13 cellular contexts compared by ENCODE assay signal in genomic region chr5:139662617-139663016, GRCh38. TPM values are rescaled to one million over a fixed set of nuclear protein-coding genes. Genes with fewer than 3 reads are reported as not detected.
DNase-seq lines count a peak whose midpoint lies in the region; ATAC-seq, FAIRE-seq and TF ChIP-seq lines count a peak whose summit lies in the region.
"Had no signal": no experiment of that assay in that cellular context is flagged by ENCODE, and none has a peak within 500 bp of the region (broad histone marks: within the 10 kb centered on the region; RNA-seq: fewer than 3 reads in every experiment).

No MANE protein-coding gene starts in this region.

- H3K4me2 ChIP-seq in HepG2 (ENCODE audit: low read depth, low read length) = no peak overlapping the region
- H3K4me2 ChIP-seq in Karpas-422 (ENCODE audit: low read depth, low read length, poor library complexity, severe bottlenecking) = no peak overlapping the region
- H3K4me2 ChIP-seq: KMS-11 had no signal

- CTCF ChIA-PET in HepG2 (lab: Yijun Ruan, JAX; ENCODE audit: low intra/inter-chr PET ratio, low total read pairs) = no interaction called here

- TF ChIP-seq POLR2A in HepG2 (IDR thresholded peaks at IDR 0.05; ENCODE audit: insufficient read depth in 1 of 2, low read depth in 2 of 2, low read length in 2 of 2) (no peak), right lobe of liver (IDR thresholded peaks at IDR 0.05) (no peak)

- no peak overlapping the region for H2AFZ ChIP-seq in HepG2 (ENCODE audit: low read length)
- H2AFZ ChIP-seq in Karpas-422 (ENCODE audit: low read length) = no peak overlapping the region

- no peaks in the 10 kb centered on the region for H3K9me2 ChIP-seq in Karpas-422 (replicated peaks; ENCODE audit: insufficient read depth, low read length)

- no peaks in the 10 kb centered on the region for H3K27me3 Mint-ChIP-seq in central memory CD8-positive, alpha-beta T cell
- no peaks in the 10 kb centered on the region for H3K27me3 Mint-ChIP-seq in osteocyte (ENCODE audit: unreplicated experiment)
- H3K27me3 Mint-ChIP-seq: activated naive CD8-positive, alpha-beta T cell had no signal

- POLR2A ChIA-PET in HepG2 (lab: Yijun Ruan, JAX) = no interaction called here

- no TSS peak for BruUV-seq in HepG2 (replicated peaks; lab: Mats Ljungman, UMichigan)

- TF ChIP-seq CTCF in HepG2 (CRISPR knock-in tag; IDR thresholded peaks at IDR 0.05) = no peak
- TF ChIP-seq CTCF in right lobe of liver (IDR thresholded peaks at IDR 0.05) = no peak
- TF ChIP-seq CTCF in osteocyte (IDR thresholded peaks at IDR 0.05) = no peak

- in situ Hi-C loops in HepG2 (cut with HindIII; ENCODE audit: extremely low pct_ligation_motif_present, low pct_unique_long_range_greater_than_20kb) = no loop called here

- peaks cover 37% of the 10 kb centered on the region for H3K4me1 Mint-ChIP-seq in central memory CD8-positive, alpha-beta T cell
- H3K4me1 Mint-ChIP-seq in osteocyte (ENCODE audit: unreplicated experiment) = peaks cover 85% of the 10 kb centered on the region

- H3K79me2 ChIP-seq in HepG2 (ENCODE audit: insufficient read depth, low read length) = peaks cover 94% of the 10 kb centered on the region
- no peaks in the 10 kb centered on the region for H3K79me2 ChIP-seq in Karpas-422 (ENCODE audit: low read length)

- peak overlapping the region; percentile 35 for H3K27ac Mint-ChIP-seq in central memory CD8-positive, alpha-beta T cell (ENCODE audit: low read depth)
- peak overlapping the region; percentile 95 for H3K27ac Mint-ChIP-seq in osteocyte (ENCODE audit: unreplicated experiment)
- H3K27ac Mint-ChIP-seq: activated naive CD8-positive, alpha-beta T cell; T-helper 1 cell treated with Interleukin-12 subunit alpha and Interleukin-12 subunit beta and Interleukin-4 antibody, amounts not matched to agents 30 μg/mL and 1 μg/mL, for 36 hours had no signal

- H3K9ac ChIP-seq in HepG2 (ENCODE audit: insufficient read depth, low read depth, low read length) (no peak overlapping the region), Karpas-422 (ENCODE audit: low read length) (no peak overlapping the region)
- H3K9ac ChIP-seq: KMS-11 had no signal

- no peak overlapping the region for H3K4me3 Mint-ChIP-seq in central memory CD8-positive, alpha-beta T cell
- H3K4me3 Mint-ChIP-seq in osteocyte (ENCODE audit: unreplicated experiment) = no peak overlapping the region
- H3K4me3 Mint-ChIP-seq: activated naive CD8-positive, alpha-beta T cell; T-helper 1 cell treated with Interleukin-12 subunit alpha and Interleukin-12 subunit beta and Interleukin-4 antibody, amounts not matched to agents 30 μg/mL and 1 μg/mL, for 36 hours had no signal

- ATAC-seq in HepG2 (no peak), right lobe of liver (no peak), HG02588 (IDR thresholded peaks at IDR 0.05; ENCODE audit: unreplicated experiment) (no peak)
- ATAC-seq in central memory CD8-positive, alpha-beta T cell (replicated peaks; ENCODE audit: extremely low read depth, poor library complexity, severe bottlenecking) = no peak

- H3K27me3 ChIP-seq in HepG2 (ENCODE audit: control insufficient read depth in 1 of 2, insufficient read depth in 2 of 2, low read length in 2 of 2) (no peaks in the 10 kb centered on the region), right lobe of liver (no peaks in the 10 kb centered on the region), Karpas-422 (ENCODE audit: low read length) (no peaks in the 10 kb centered on the region)

- no peaks in the 10 kb centered on the region for H3K9me3 ChIP-seq in HepG2 (ENCODE audit: low read length)
- H3K9me3 ChIP-seq in right lobe of liver = no peaks in the 10 kb centered on the region
- H3K9me3 ChIP-seq in Karpas-422 (ENCODE audit: low read length) = no peaks in the 10 kb centered on the region

- no peaks in the 10 kb centered on the region for H3K36me3 Mint-ChIP-seq in central memory CD8-positive, alpha-beta T cell (ENCODE audit: insufficient read depth)
- no peaks in the 10 kb centered on the region for H3K36me3 Mint-ChIP-seq in osteocyte (ENCODE audit: unreplicated experiment)
- H3K36me3 Mint-ChIP-seq: activated naive CD8-positive, alpha-beta T cell had no signal

- H3K4me3 ChIP-seq in HepG2 (replicated peaks in 1 of 3; ENCODE audit: insufficient read depth in 1 of 3, low read depth in 2 of 3, low read length in 3 of 3) (no peak overlapping the region), right lobe of liver (no peak overlapping the region), Karpas-422 (ENCODE audit: low read length) (no peak overlapping the region)

- peaks cover 81% of the 10 kb centered on the region for H4K20me1 ChIP-seq in HepG2 (ENCODE audit: insufficient read depth, low read length)
- no peaks in the 10 kb centered on the region for H4K20me1 ChIP-seq in Karpas-422 (ENCODE audit: insufficient read depth, low read depth, low read length)

- TF ChIP-seq EP300 in HepG2 (IDR thresholded peaks at IDR 0.05; ENCODE audit: low read depth in 2 of 2, low read length in 2 of 2) (no peak), HepG2 (CRISPR knock-in tag; IDR thresholded peaks at IDR 0.05; ENCODE audit: borderline replicate concordance) (no peak)

- no peak for TF ChIP-seq RAD21 in HepG2 (CRISPR knock-in tag; IDR thresholded peaks at IDR 0.05)

- 75% methylated on average over 8 of the region's 9 CpGs for WGBS in HepG2 (ENCODE audit: low lambda C conversion rate)
- WGBS in right lobe of liver (ENCODE audit: insufficient coverage, low coverage, low lambda C conversion rate, missing lambda C conversion rate) = no CpG with 5 or more reads among the region's 9 CpGs

- no peak for FAIRE-seq in HepG2 (lab: Jason Lieb, UNC)

- H3K9me3 Mint-ChIP-seq in central memory CD8-positive, alpha-beta T cell = no peaks in the 10 kb centered on the region
- H3K9me3 Mint-ChIP-seq in osteocyte (ENCODE audit: unreplicated experiment) = no peaks in the 10 kb centered on the region
- H3K9me3 Mint-ChIP-seq: T-helper 1 cell treated with Interleukin-12 subunit alpha and Interleukin-12 subunit beta and Interleukin-4 antibody, amounts not matched to agents 30 μg/mL and 1 μg/mL, for 36 hours had no signal

- H3K4me1 ChIP-seq in HepG2 (ENCODE audit: insufficient read depth, low read length) = peaks cover 60% of the 10 kb centered on the region
- H3K4me1 ChIP-seq in right lobe of liver = peaks cover 0 to 98% (median 58%) of the 10 kb centered on the region in 4 donors
- peaks cover 14% of the 10 kb centered on the region for H3K4me1 ChIP-seq in Karpas-422 (ENCODE audit: low read length)

- H3K27ac ChIP-seq in HepG2 (ENCODE audit: extremely low read length, insufficient read depth, low read length) (no peak overlapping the region), right lobe of liver (peak overlapping the region in 1 of 3 donors; percentile 80), Karpas-422 (ENCODE audit: low read length) (no peak overlapping the region)
- H3K27ac ChIP-seq: KMS-11 had no signal

- DNase-seq in HepG2 (ENCODE audit: low spot score) = no peak
- no peak for DNase-seq in right lobe of liver
- no peak for DNase-seq in central memory CD8-positive, alpha-beta T cell (ENCODE audit: low spot score in 2 of 2)
- no peak for DNase-seq in osteocyte (ENCODE audit: extremely low spot score, unreplicated experiment)
- no peak for DNase-seq in Karpas-422
- DNase-seq in activated CD4-positive, alpha-beta T cell treated with anti-CD3 and anti-CD28 coated beads, Interleukin-2, amount 50 U/mL, for 4 hours = no peak
- no peak for DNase-seq in head of caudate nucleus
- DNase-seq: hippocampal formation, NCI-H1930 had no signal

- intact Hi-C loops in HepG2 (cut with micrococcal nuclease; ENCODE audit: unreplicated experiment) = no loop called here
- intact Hi-C loops in right lobe of liver (cut with DNase I) = no loop called here
- intact Hi-C loops in head of caudate nucleus (cut with DNase I) = no loop called here

- peaks cover 13 to 32% of the 10 kb centered on the region in 2 experiments for H3K36me3 ChIP-seq in HepG2 (replicated peaks in 1 of 2; ENCODE audit: control insufficient read depth in 1 of 2, insufficient read depth in 2 of 2, low read length in 2 of 2)
- no peaks in the 10 kb centered on the region for H3K36me3 ChIP-seq in right lobe of liver
- H3K36me3 ChIP-seq in Karpas-422 (ENCODE audit: insufficient read depth, low read length) = no peaks in the 10 kb centered on the region

TF ChIP-seq in HepG2, 621 proteins besides CTCF, POLR2A, EP300 and RAD21:
- TF ChIP-seq IKZF4 (CRISPR knock-in tag; IDR thresholded peaks at IDR 0.05; ENCODE audit: borderline replicate concordance, low read depth, not compliant biosample characterization) = no peak
- peak; percentile 28 for TF ChIP-seq RBM22 (optimal IDR thresholded peaks at IDR 0.05; ENCODE audit: low read length)

RNA-seq across cellular contexts. Expression of gene CXXC5, which starts 14.5 kb away (rescaled TPM):
- total RNA-seq in HepG2 (2016; rRNA removed; fragmentation: Illumina TruSeq; extraction: Trizol) = 30.7 and 33.0 TPM in 2 replicates
- 7.4 and 8.6 TPM in 2 replicates for total RNA-seq in HepG2 (2016; cell fraction: cytosol; rRNA removed; fragmentation: Illumina TruSeq; extraction: Trizol; ENCODE audit: low read depth)
- total RNA-seq in HepG2 (2016; cell fraction: insoluble cytoplasmic fraction; rRNA removed; fragmentation: Illumina TruSeq; extraction: Trizol) = 30.5 and 33.5 TPM in 2 replicates
- 32.7 and 37.9 TPM in 2 replicates for total RNA-seq in HepG2 (2016; cell fraction: membrane; rRNA removed; fragmentation: Illumina TruSeq; extraction: Trizol)
- 17.6 and 21.1 TPM in 2 replicates for total RNA-seq in HepG2 (2016; cell fraction: nucleus; rRNA removed; fragmentation: Illumina TruSeq; extraction: Trizol)
- polyA plus RNA-seq in HepG2 (2011; rRNA removed) = 27.9 and 32.3 TPM in 2 replicates
- polyA plus RNA-seq in HepG2 (2011; cell fraction: cytosol; rRNA removed) = 20.7 and 35.7 TPM in 2 replicates
- 20.0 and 30.1 TPM in 2 replicates for polyA plus RNA-seq in HepG2 (2011; cell fraction: nucleus; rRNA removed)
- polyA plus RNA-seq in HepG2 (2012) = 21.9 and 26.2 TPM in 2 replicates
- 7.7 and 8.6 TPM in 2 replicates for polyA plus RNA-seq in HepG2 (2016; cell fraction: cytosol; fragmentation: Illumina TruSeq; extraction: Trizol; ENCODE audit: low read depth)
- 46.9 and 51.9 TPM in 2 replicates for polyA plus RNA-seq in HepG2 (2016; cell fraction: insoluble cytoplasmic fraction; fragmentation: Illumina TruSeq; extraction: Trizol; ENCODE audit: low read depth)
- 30.1 and 31.3 TPM in 2 replicates for polyA plus RNA-seq in HepG2 (2016; cell fraction: membrane; fragmentation: Illumina TruSeq; extraction: Trizol; ENCODE audit: low read depth)
- 39.0 and 44.0 TPM in 2 replicates for polyA plus RNA-seq in HepG2 (2016; cell fraction: nucleus; fragmentation: Illumina TruSeq; extraction: Trizol; ENCODE audit: insufficient read depth, low read depth)
- polyA minus RNA-seq in HepG2 (2011; rRNA and poly(A)+ RNA removed; ENCODE audit: low replicate concordance) = 13.2 and 63.5 TPM in 2 replicates
- polyA minus RNA-seq in HepG2 (2011; cell fraction: cytosol; rRNA and poly(A)+ RNA removed) = 26.9 and 37.6 TPM in 2 replicates
- 18.7 and 20.6 TPM in 2 replicates for polyA minus RNA-seq in HepG2 (2011; cell fraction: nucleus; rRNA and poly(A)+ RNA removed)
- total RNA-seq in right lobe of liver = 10 to 100 TPM; 44.5 to 84.9 (median 66.4) TPM
- total RNA-seq in osteocyte = 239 and 259 TPM in 2 replicates
- total RNA-seq in Karpas-422 (2014; rRNA removed; shearing (Covaris generic); ENCODE audit: low replicate concordance) = 2.8 and 2.9 TPM in 2 replicates
